Comparison of ENCODE assay signal across 8 cellular contexts in the genomic region with DNA sequence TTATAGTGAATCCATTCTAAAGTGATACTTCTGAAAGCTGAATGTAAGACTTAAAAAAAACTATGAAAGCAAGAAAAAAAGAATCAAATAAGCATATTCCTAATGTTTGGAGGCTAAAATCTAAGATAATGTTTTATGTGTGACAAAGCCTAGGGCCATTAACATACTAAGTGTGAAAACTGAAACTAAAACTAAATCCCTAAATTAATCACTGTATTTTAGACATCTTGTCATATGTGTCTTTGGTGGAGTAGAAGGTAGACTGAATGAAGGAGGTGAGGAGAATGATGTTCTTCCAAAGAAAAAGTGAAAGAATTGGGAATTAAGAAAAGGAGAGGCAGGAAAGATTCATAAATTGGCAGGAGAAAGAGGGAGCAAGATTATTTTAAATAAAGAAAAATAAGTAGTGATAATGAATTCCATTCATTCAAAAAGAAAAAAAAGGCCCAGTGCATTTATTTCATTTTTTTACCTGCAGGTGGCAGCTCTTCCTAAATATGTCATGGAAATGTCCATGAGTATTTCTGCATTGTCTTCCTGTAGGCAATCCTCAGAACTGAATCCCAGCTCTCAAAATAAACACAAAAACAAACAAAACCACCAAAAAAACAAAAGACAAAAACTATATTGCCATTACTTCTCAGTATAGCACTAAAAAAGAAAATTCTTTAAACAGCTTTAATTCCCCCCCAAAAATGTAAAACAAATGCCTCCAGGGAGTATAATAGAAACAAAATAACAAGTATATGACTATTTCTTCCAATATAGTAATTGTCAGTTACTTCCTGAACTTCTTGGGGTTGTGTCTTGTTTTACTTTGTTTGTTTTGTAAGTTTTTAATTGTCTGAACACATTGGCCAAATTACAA. TPM values are rescaled to one million over a fixed set of nuclear protein-coding genes. Genes with fewer than 3 reads are reported as not detected.
DNase-seq lines count a peak whose midpoint lies in the region; ATAC-seq and TF ChIP-seq lines count a peak whose summit lies in the region.

No MANE protein-coding gene starts in this region.

- H3K4me3 Mint-ChIP-seq in osteocyte (ENCODE audit: unreplicated experiment): no peak overlapping the region

- H3K27ac Mint-ChIP-seq in osteocyte (ENCODE audit: unreplicated experiment): no peak overlapping the region

- no peaks in the 10 kb centered on the region for H3K4me1 ChIP-seq in A673 (ENCODE audit: insufficient read depth, low read length, poor library complexity, severe bottlenecking)

- no peaks in the 10 kb centered on the region for H3K36me3 Mint-ChIP-seq in osteocyte (ENCODE audit: unreplicated experiment)

- no TSS peak for BruUV-seq in A673 (replicated peaks; lab: Mats Ljungman, UMichigan)

- H3K27ac ChIP-seq in A673 (ENCODE audit: low read depth, low read length, poor library complexity, severe bottlenecking): no peak overlapping the region

- CTCF ChIA-PET in A673 (lab: Charles Lee): interaction anchor here (1.1 kb wide), 1 partner anchor 19 kb away, joined by 3 read pairs; no protein-coding TSS in a partner anchor

- POLR2A ChIA-PET in A673 (lab: Charles Lee; ENCODE audit: low non-redundant PET): no interaction called here

- H3K4me3 ChIP-seq in A673 (ENCODE audit: low read depth, low read length, poor library complexity, severe bottlenecking): no peak overlapping the region

- H3K9me3 Mint-ChIP-seq in osteocyte (ENCODE audit: unreplicated experiment): no peaks in the 10 kb centered on the region

- no peaks in the 10 kb centered on the region for H3K9me3 ChIP-seq in A673 (ENCODE audit: low read depth, low read length, poor library complexity, severe bottlenecking)

- no peaks in the 10 kb centered on the region for H3K36me3 ChIP-seq in A673 (ENCODE audit: insufficient read depth, low read length, poor library complexity, severe bottlenecking)

- DNase-seq in A673 (ENCODE audit: low spot score) (peak; percentile 51), GM03348 (ENCODE audit: low spot score) (peak; percentile 33), NCI-H1092 treated with DMSO at 0.1 percent for 48 hours (lab: John Stamatoyannopoulos, UW) (peak; percentile 28), cerebellar cortex (ENCODE audit: low spot score) (peak; percentile 36), osteocyte (ENCODE audit: extremely low spot score, unreplicated experiment) (no peak), COLO668 (lab: John Stamatoyannopoulos, UW; ENCODE audit: unreplicated experiment) (no peak), cardiac septum (ENCODE audit: low spot score) (no peak)

- H3K4me1 Mint-ChIP-seq in osteocyte (ENCODE audit: unreplicated experiment): no peaks in the 10 kb centered on the region

- no peak for ATAC-seq in GM19324 (IDR thresholded peaks at IDR 0.05; ENCODE audit: low FRiP score, unreplicated experiment)

- intact Hi-C loops in A673 (cut with micrococcal nuclease; ENCODE audit: unreplicated experiment) (loop anchor here (5.0 kb wide), 1 partner anchor 308 kb away; no protein-coding TSS in a partner anchor), cardiac septum (cut with DNase I) (no loop called here)

- peaks cover 39% of the 10 kb centered on the region for H3K27me3 Mint-ChIP-seq in osteocyte (ENCODE audit: unreplicated experiment)

- no peaks in the 10 kb centered on the region for H3K27me3 ChIP-seq in A673 (replicated peaks; ENCODE audit: insufficient read depth, low read depth, low read length, poor library complexity)

- peak; percentile 62 for TF ChIP-seq CTCF in A673 (conservative IDR thresholded peaks at IDR 0.05; ENCODE audit: low read depth, low read length)
- peak; percentile 57 for TF ChIP-seq CTCF in osteocyte (IDR thresholded peaks at IDR 0.05)

RNA-seq across cellular contexts. Expression of a gene that starts 17.0 kb away (rescaled TPM):
- 24.9 and 30.0 TPM in 2 replicates for total RNA-seq in A673 (2021)
- 13.4 and 14.8 TPM in 2 replicates for total RNA-seq in osteocyte
- total RNA-seq in cardiac septum: 10.7 TPM

Comparison
In these comparisons a context has a peak if more than half of its experiments do, and no peak if none do; other contexts are left out.
1. DNase-seq: peak in A673 (single experiment), GM03348 (single experiment), NCI-H1092 treated with DMSO at 0.1 percent for 48 hours (single experiment) and cerebellar cortex (single experiment); none in osteocyte (single experiment), COLO668 (single experiment) and cardiac septum (single experiment).